18 cellular contexts compared by ENCODE assay signal in the genomic region with DNA sequence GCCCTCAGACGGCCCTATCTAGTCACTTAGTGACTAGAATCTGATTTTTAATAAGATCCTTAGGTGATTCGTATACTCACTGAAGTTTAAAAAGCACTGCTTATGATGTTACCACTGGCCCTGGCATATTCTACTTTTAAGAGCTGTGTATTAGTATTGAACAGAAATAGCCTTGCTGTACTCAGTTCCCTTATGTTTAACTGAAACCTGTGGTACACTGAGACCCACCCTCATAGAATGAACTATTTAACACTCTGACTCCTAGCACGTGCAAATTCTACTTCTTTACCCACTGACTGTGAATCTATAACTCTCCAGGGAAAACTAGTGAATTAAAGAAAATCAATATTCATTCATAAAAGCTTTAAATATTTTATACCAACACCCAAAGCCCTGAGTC.
"Had no signal": no experiment of that assay in that cellular context is flagged by ENCODE, and none has a peak within 500 bp of the region (broad histone marks: within the 10 kb centered on the region; RNA-seq: fewer than 3 reads in every experiment).

No MANE protein-coding gene starts in this region.

- H3K4me1 ChIP-seq: breast epithelium, esophagus muscularis mucosa, pancreas, transverse colon had no signal

- DNase-seq: activated CD4-positive, alpha-beta T cell treated with anti-CD3 and anti-CD28 coated beads for 1 hour; activated CD4-positive, alpha-beta T cell treated with anti-CD3 and anti-CD28 coated beads, Interleukin-2, amount 50 U/mL, for 48 hours; activated effector memory CD4-positive, alpha-beta T cell treated with anti-CD3 and anti-CD28 coated beads, Interleukin-2, amount 50 U/mL, for 16 hours; activated naive CD8-positive, alpha-beta T cell treated with anti-CD3 and anti-CD28 coated beads, Interleukin-2, amount 10 ng/mL, durations not matched to agents 7 days and 5 days; activated T-cell treated with anti-CD3 and anti-CD28 coated beads, Interleukin-2, amount 50 U/mL, for 4 hours; anterior cingulate cortex; dorsolateral prefrontal cortex; immature natural killer cell; left cardiac atrium; midbrain; pancreas; transverse colon had no signal

- H3K27me3 ChIP-seq: breast epithelium, dorsolateral prefrontal cortex, esophagus muscularis mucosa, neural progenitor cell, pancreas, transverse colon had no signal

- H3K36me3 ChIP-seq: breast epithelium, esophagus muscularis mucosa, neural progenitor cell, pancreas, transverse colon had no signal

- H3K27ac ChIP-seq: breast epithelium, dorsolateral prefrontal cortex, esophagus muscularis mucosa, neural progenitor cell, pancreas, skin epidermis, transverse colon had no signal

- H3K4me3 ChIP-seq: breast epithelium, dorsolateral prefrontal cortex, esophagus muscularis mucosa, lung, neural progenitor cell, pancreas, skin epidermis, transverse colon had no signal

- ATAC-seq: activated T-cell treated with anti-CD3 and anti-CD28 coated beads, Interleukin-2, amount 50 U/mL, for 4 hours; left cardiac atrium; pancreas; stimulated activated effector memory CD8-positive, alpha-beta T cell treated with anti-CD3 and anti-CD28 coated beads, Interleukin-12 subunit alpha, Interleukin-12 subunit beta, amount 100 ng/mL, for 72 hours had no signal

- H3K9me3 ChIP-seq: breast epithelium, esophagus muscularis mucosa, pancreas, transverse colon had no signal
